25 cellular contexts compared by ENCODE assay signal in the genomic region with DNA sequence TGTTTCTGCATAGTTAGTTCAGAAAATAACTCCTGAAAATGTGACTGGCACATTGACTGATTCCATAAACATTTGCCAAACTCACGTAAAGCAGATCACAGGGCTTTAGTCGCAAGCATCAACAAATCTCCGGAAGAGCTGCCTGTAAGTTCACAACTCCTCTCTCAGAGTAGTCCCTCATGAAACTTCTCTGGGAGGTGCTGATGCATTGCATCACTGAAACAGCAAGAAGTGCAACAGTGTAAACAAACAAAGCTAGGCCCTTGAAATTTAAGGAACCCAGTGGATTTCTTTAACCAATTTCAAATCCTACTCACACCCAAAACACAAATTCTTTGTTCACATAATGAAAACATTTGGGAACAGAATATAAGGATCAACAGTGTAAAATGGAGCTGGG.
"Had no signal": no experiment of that assay in that cellular context is flagged by ENCODE, and none has a peak within 500 bp of the region (broad histone marks: within the 10 kb centered on the region; RNA-seq: fewer than 3 reads in every experiment).

No MANE protein-coding gene starts in this region.

- H3K36me3 Mint-ChIP-seq: immature natural killer cell; natural killer cell; stimulated activated effector memory CD8-positive, alpha-beta T cell treated with anti-CD3 and anti-CD28 coated beads, Interleukin-12 subunit alpha, Interleukin-12 subunit beta, amount 100 ng/mL, for 72 hours had no signal

- H3K9me3 ChIP-seq: colonic mucosa, esophagus squamous epithelium, heart left ventricle, pancreas, testis had no signal

- H3K4me3 Mint-ChIP-seq: immature natural killer cell; natural killer cell; stimulated activated effector memory CD8-positive, alpha-beta T cell treated with anti-CD3 and anti-CD28 coated beads, Interleukin-12 subunit alpha, Interleukin-12 subunit beta, amount 100 ng/mL, for 72 hours had no signal

- ATAC-seq: heart left ventricle; left colon; left ventricle myocardium superior; mucosa of descending colon; natural killer cell; pancreas; right cardiac atrium; stimulated activated effector memory CD8-positive, alpha-beta T cell treated with anti-CD3 and anti-CD28 coated beads, Interleukin-12 subunit alpha, Interleukin-12 subunit beta, amount 100 ng/mL, for 72 hours; stimulated activated naive CD8-positive, alpha-beta T cell treated with anti-CD3 and anti-CD28 coated beads, Interleukin-15, Interleukin-2, amounts not matched to agents 100 U/mL and 50 U/mL, for 24 hours had no signal

- H3K4me1 Mint-ChIP-seq: immature natural killer cell; natural killer cell; stimulated activated effector memory CD8-positive, alpha-beta T cell treated with anti-CD3 and anti-CD28 coated beads, Interleukin-12 subunit alpha, Interleukin-12 subunit beta, amount 100 ng/mL, for 72 hours had no signal

- DNase-seq: cerebellar nuclear complex; colonic mucosa; dermis blood vessel endothelial cell; esophagus squamous epithelium; foreskin melanocyte; heart left ventricle; hippocampal formation; immature natural killer cell; kidney; left colon; left ventricle myocardium superior; mucosa of descending colon; natural killer cell; occipital lobe; pancreas; right cardiac atrium; small intestine; stimulated activated CD4-positive, alpha-beta T cell treated with anti-CD3 and anti-CD28 coated beads, Interleukin-4, amount 100 ng/mL, for 1 hour; stimulated activated CD8-positive, alpha-beta memory T cell treated with anti-CD3 and anti-CD28 coated beads, Interleukin-4, amount 100 ng/mL, for 48 hours; stimulated activated naive CD8-positive, alpha-beta T cell treated with anti-CD3 and anti-CD28 coated beads, Interleukin-15, Interleukin-2, amounts not matched to agents 100 U/mL and 50 U/mL, for 24 hours; testis had no signal

- H3K27ac ChIP-seq: colonic mucosa, esophagus squamous epithelium, heart left ventricle, pancreas, testis, tibial nerve had no signal

- H3K4me1 ChIP-seq: colonic mucosa, esophagus squamous epithelium, heart left ventricle, pancreas, testis, tibial nerve had no signal

- H3K27me3 ChIP-seq: colonic mucosa, esophagus squamous epithelium, heart left ventricle, pancreas, testis, tibial nerve had no signal

- H3K27ac Mint-ChIP-seq: immature natural killer cell; natural killer cell; progenitor cell of endocrine pancreas; stimulated activated effector memory CD8-positive, alpha-beta T cell treated with anti-CD3 and anti-CD28 coated beads, Interleukin-12 subunit alpha, Interleukin-12 subunit beta, amount 100 ng/mL, for 72 hours had no signal

- H3K4me3 ChIP-seq: colonic mucosa, esophagus squamous epithelium, heart left ventricle, lung, mucosa of descending colon, pancreas, testis, tibial nerve had no signal

- H3K36me3 ChIP-seq: colonic mucosa, esophagus squamous epithelium, heart left ventricle, pancreas, tibial nerve had no signal

- H3K27me3 Mint-ChIP-seq: progenitor cell of endocrine pancreas had no signal
